In genomic region chr5:171630047-171630669, GRCh38 we compare ENCODE assay signal across 8 cellular contexts.
DNase-seq lines count a peak whose midpoint lies in the region; ATAC-seq and TF ChIP-seq lines count a peak whose summit lies in the region.
"Had no signal": no experiment of that assay in that cellular context is flagged by ENCODE, and none has a peak within 500 bp of the region (broad histone marks: within the 10 kb centered on the region; RNA-seq: fewer than 3 reads in every experiment).

No MANE protein-coding gene starts in this region.

- peaks cover 10 to 40% of the 10 kb centered on the region in 2 donors for H3K4me1 ChIP-seq in left lung

- no peaks in the 10 kb centered on the region for H3K36me3 ChIP-seq in left lung
- H3K36me3 ChIP-seq: ovary had no signal

- H3K9me3 ChIP-seq in left lung = no peaks in the 10 kb centered on the region
- H3K9me3 ChIP-seq: ovary had no signal

- peaks cover 0 to 11% of the 10 kb centered on the region in 2 donors for H3K27me3 ChIP-seq in left lung
- H3K27me3 ChIP-seq: ovary had no signal

- 0 out of 2 replicates have a peak, but pooled peaks have one; percentile 6 for TF ChIP-seq CTCF in GM12874 (IDR thresholded peaks at IDR 0.05; ENCODE audit: insufficient read depth, low read depth, low read length)
- peak; percentile 67 for TF ChIP-seq CTCF in cardiac fibroblast (IDR thresholded peaks at IDR 0.05; ENCODE audit: low read depth, low read length)
- TF ChIP-seq CTCF in left lung (IDR thresholded peaks at IDR 0.05) = no peak

- no peak overlapping the region for H3K27ac ChIP-seq in left lung
- H3K27ac ChIP-seq: ovary had no signal

- DNase-seq in NCI-H1930 (lab: John Stamatoyannopoulos, UW) = peak; percentile 49 to 58
- DNase-seq in cardiac fibroblast (ENCODE audit: low read depth in 2 of 2) = peak; percentile 50 to 58
- peak; percentile 46 to 90 for DNase-seq in left lung

- H3K4me3 ChIP-seq in cardiac fibroblast (replicated peaks in 1 of 2; ENCODE audit: low read depth in 2 of 2, low read length in 2 of 2) (no peak overlapping the region), left lung (peak overlapping the region in 1 of 2 donors; percentile 10)
- H3K4me3 ChIP-seq: ovary had no signal

- ATAC-seq in left lung (peak; percentile 93), HG03469 (IDR thresholded peaks at IDR 0.05; ENCODE audit: unreplicated experiment) (no peak), GM19397 (IDR thresholded peaks at IDR 0.05; ENCODE audit: unreplicated experiment) (no peak), HG03159 (IDR thresholded peaks at IDR 0.05; ENCODE audit: unreplicated experiment) (no peak)

- intact Hi-C loops in left lung (cut with DNase I) = no loop called here

Comparison
In these comparisons a context has a peak if more than half of its experiments do, and no peak if none do; other contexts are left out.
1. CTCF ChIP-seq: peak in GM12874 (single experiment) and cardiac fibroblast (single experiment); none in left lung (0 of 2).
2. Peak in every context shown above with its lines, with median percentiles within 50 percentile points of each other: DNase-seq.